12 cellular contexts compared by ENCODE assay signal in genomic region chr1:32991386-32991785, GRCh38. TPM values are rescaled to one million over a fixed set of nuclear protein-coding genes. Genes with fewer than 3 reads are reported as not detected.
DNase-seq lines count a peak whose midpoint lies in the region; ATAC-seq and TF ChIP-seq lines count a peak whose summit lies in the region.
"Had no signal": no experiment of that assay in that cellular context is flagged by ENCODE, and none has a peak within 500 bp of the region (broad histone marks: within the 10 kb centered on the region; RNA-seq: fewer than 3 reads in every experiment).

No MANE protein-coding gene starts in this region.

- no peaks in the 10 kb centered on the region for H4K20me1 ChIP-seq in PC-3 (ENCODE audit: low read length)

- intact Hi-C loops in PC-3 (cut with micrococcal nuclease): loop anchor here (5.0 kb wide), 1 partner anchor 59 kb away; no protein-coding TSS in a partner anchor
- intact Hi-C loops in esophagus muscularis mucosa (cut with DNase I): no loop called here
- intact Hi-C loops in activated naive CD4-positive, alpha-beta T cell treated with anti-CD3 and anti-CD28 coated beads for 36 hours (cut with micrococcal nuclease): loop anchor here (5.0 kb wide), 1 partner anchor 54 kb away; no protein-coding TSS in a partner anchor

- H3K4me3 ChIP-seq in PC-3 (ENCODE audit: low read length) (no peak overlapping the region), esophagus muscularis mucosa (no peak overlapping the region)

- no peaks in the 10 kb centered on the region for H3K36me3 ChIP-seq in PC-3 (ENCODE audit: low read depth, low read length)
- H3K36me3 ChIP-seq in esophagus muscularis mucosa: no peaks in the 10 kb centered on the region

- TF ChIP-seq CTCF in PC-3 (conservative IDR thresholded peaks at IDR 0.05; ENCODE audit: low read depth, low read length) (no peak), esophagus muscularis mucosa (IDR thresholded peaks at IDR 0.05) (no peak)

- no TSS peak for BruUV-seq in PC-3 (replicated peaks; lab: Mats Ljungman, UMichigan)

- CTCF ChIA-PET in PC-3 (lab: Charles Lee): no interaction called here
- CTCF ChIA-PET in activated naive CD4-positive, alpha-beta T cell treated with anti-CD3 and anti-CD28 coated beads for 36 hours (lab: Charles Lee): no interaction called here

- H3F3A ChIP-seq in PC-3 (ENCODE audit: low read length, unreplicated experiment): peaks cover 4% of the 10 kb centered on the region

- no peaks in the 10 kb centered on the region for H3K79me2 ChIP-seq in PC-3 (ENCODE audit: low read length)

- H3K27ac ChIP-seq in PC-3 (ENCODE audit: low read length): peak overlapping the region; percentile 61
- H3K27ac ChIP-seq in esophagus muscularis mucosa (replicated peaks in 1 of 4): peak overlapping the region in 3 of 4 donors; percentile 33 to 52 (median 50)

- H3K9me3 ChIP-seq in PC-3 (ENCODE audit: low read length) (no peaks in the 10 kb centered on the region), esophagus muscularis mucosa (no peaks in the 10 kb centered on the region)

- peak overlapping the region; percentile 67 for H3K27ac Mint-ChIP-seq in T-helper 2 cell treated with Interferon-gamma antibody and Interleukin-4, amounts not matched to agents 5 μg/mL and 100 μg/mL, for 36 hours
- H3K27ac Mint-ChIP-seq in stimulated activated naive B cell treated with anti-CD40 and anti-IgM and Interleukin-4, amounts not matched to agents 10 μg/mL and 1 μg/mL and 100 μg/mL, for 72 hours: peak overlapping the region; percentile 98
- H3K27ac Mint-ChIP-seq in activated naive CD4-positive, alpha-beta T cell treated with anti-CD3 and anti-CD28 coated beads for 36 hours: no peak overlapping the region

- peaks cover 7% of the 10 kb centered on the region for H3K36me3 Mint-ChIP-seq in T-helper 2 cell treated with Interferon-gamma antibody and Interleukin-4, amounts not matched to agents 5 μg/mL and 100 μg/mL, for 36 hours (ENCODE audit: low read depth)
- peaks cover 3 to 11% of the 10 kb centered on the region in 2 donors for H3K36me3 Mint-ChIP-seq in stimulated activated naive B cell treated with anti-CD40 and anti-IgM and Interleukin-4, amounts not matched to agents 10 μg/mL and 1 μg/mL and 100 μg/mL, for 72 hours
- H3K36me3 Mint-ChIP-seq in activated naive CD4-positive, alpha-beta T cell treated with anti-CD3 and anti-CD28 coated beads for 36 hours (ENCODE audit: low read depth): no peaks in the 10 kb centered on the region

- no peak overlapping the region for H3K9ac ChIP-seq in PC-3 (ENCODE audit: low read length)

- peak overlapping the region; percentile 55 for H3K4me2 ChIP-seq in PC-3 (ENCODE audit: low read length)

- DNase-seq in T-helper 2 cell treated with Interferon-gamma antibody and Interleukin-4, amounts not matched to agents 5 μg/mL and 100 μg/mL, for 36 hours (ENCODE audit: low spot score): no peak
- DNase-seq in T-helper 2 cell (no peak), PC-3 (peak; percentile 69), esophagus muscularis mucosa (ENCODE audit: extremely low spot score) (no peak), HuH-7 (ENCODE audit: low spot score) (no peak)
- no peak for DNase-seq in stimulated activated naive B cell treated with anti-CD40 and anti-IgM and Interleukin-4, amounts not matched to agents 10 μg/mL and 1 μg/mL and 100 μg/mL, for 72 hours
- no peak for DNase-seq in activated naive CD4-positive, alpha-beta T cell treated with anti-CD3 and anti-CD28 coated beads for 36 hours
- no peak for DNase-seq in activated naive CD4-positive, alpha-beta T cell treated with anti-CD3 and anti-CD28 coated beads, Interleukin-2, amount 50 U/mL, for 16 hours
- DNase-seq: 8988T; activated CD4-positive, alpha-beta T cell treated with anti-CD3 and anti-CD28 coated beads for 4 hours; SHP77 treated with DMSO at 0.1 percent for 48 hours had no signal

- no peak for TF ChIP-seq POLR2A in esophagus muscularis mucosa (IDR thresholded peaks at IDR 0.05; ENCODE audit: low read depth)

- no peak for TF ChIP-seq EP300 in esophagus muscularis mucosa (IDR thresholded peaks at IDR 0.05)

- H3K9me3 Mint-ChIP-seq in T-helper 2 cell treated with Interferon-gamma antibody and Interleukin-4, amounts not matched to agents 5 μg/mL and 100 μg/mL, for 36 hours: no peaks in the 10 kb centered on the region
- H3K9me3 Mint-ChIP-seq in stimulated activated naive B cell treated with anti-CD40 and anti-IgM and Interleukin-4, amounts not matched to agents 10 μg/mL and 1 μg/mL and 100 μg/mL, for 72 hours: no peaks in the 10 kb centered on the region
- H3K9me3 Mint-ChIP-seq in activated naive CD4-positive, alpha-beta T cell treated with anti-CD3 and anti-CD28 coated beads for 36 hours: no peaks in the 10 kb centered on the region

- H3K27me3 ChIP-seq in PC-3 (ENCODE audit: low read length) (no peaks in the 10 kb centered on the region), esophagus muscularis mucosa (no peaks in the 10 kb centered on the region)

- POLR2A ChIA-PET in PC-3 (lab: Charles Lee; ENCODE audit: unreplicated experiment): interaction anchor here (0.6 to 1.0 kb wide), 2 partner anchors 18 to 37 kb away, joined by 3 read pairs; no protein-coding TSS in a partner anchor

- H2AFZ ChIP-seq in PC-3 (ENCODE audit: low read length): no peak overlapping the region

- 87% methylated on average over 5 of the region's 5 CpGs for WGBS in esophagus muscularis mucosa

- H3K4me3 Mint-ChIP-seq in T-helper 2 cell treated with Interferon-gamma antibody and Interleukin-4, amounts not matched to agents 5 μg/mL and 100 μg/mL, for 36 hours: no peak overlapping the region
- peak overlapping the region; percentile 62 to 66 for H3K4me3 Mint-ChIP-seq in stimulated activated naive B cell treated with anti-CD40 and anti-IgM and Interleukin-4, amounts not matched to agents 10 μg/mL and 1 μg/mL and 100 μg/mL, for 72 hours
- no peak overlapping the region for H3K4me3 Mint-ChIP-seq in activated naive CD4-positive, alpha-beta T cell treated with anti-CD3 and anti-CD28 coated beads for 36 hours

- H3K4me1 Mint-ChIP-seq in T-helper 2 cell treated with Interferon-gamma antibody and Interleukin-4, amounts not matched to agents 5 μg/mL and 100 μg/mL, for 36 hours (ENCODE audit: low read depth): peaks cover 44% of the 10 kb centered on the region
- peaks cover 54 to 77% of the 10 kb centered on the region in 2 donors for H3K4me1 Mint-ChIP-seq in stimulated activated naive B cell treated with anti-CD40 and anti-IgM and Interleukin-4, amounts not matched to agents 10 μg/mL and 1 μg/mL and 100 μg/mL, for 72 hours
- peaks cover 30% of the 10 kb centered on the region for H3K4me1 Mint-ChIP-seq in activated naive CD4-positive, alpha-beta T cell treated with anti-CD3 and anti-CD28 coated beads for 36 hours (ENCODE audit: low read depth)

- no peaks in the 10 kb centered on the region for H3K9me2 ChIP-seq in PC-3 (replicated peaks; ENCODE audit: low read length)

- peak; percentile 12 for ATAC-seq in PC-3
- no peak for ATAC-seq in stimulated activated naive B cell treated with anti-CD40 and anti-IgM and Interleukin-4, amounts not matched to agents 10 μg/mL and 1 μg/mL and 100 μg/mL, for 72 hours (replicated peaks)
- ATAC-seq: sciatic nerve had no signal

- H3K27me3 Mint-ChIP-seq in T-helper 2 cell treated with Interferon-gamma antibody and Interleukin-4, amounts not matched to agents 5 μg/mL and 100 μg/mL, for 36 hours (ENCODE audit: low read depth): no peaks in the 10 kb centered on the region
- no peaks in the 10 kb centered on the region for H3K27me3 Mint-ChIP-seq in stimulated activated naive B cell treated with anti-CD40 and anti-IgM and Interleukin-4, amounts not matched to agents 10 μg/mL and 1 μg/mL and 100 μg/mL, for 72 hours
- H3K27me3 Mint-ChIP-seq in activated naive CD4-positive, alpha-beta T cell treated with anti-CD3 and anti-CD28 coated beads for 36 hours (ENCODE audit: low read depth): no peaks in the 10 kb centered on the region

- H3K4me1 ChIP-seq in PC-3 (ENCODE audit: insufficient read depth, low read length) (peaks cover 48% of the 10 kb centered on the region), esophagus muscularis mucosa (peaks cover 32 to 40% (median 39%) of the 10 kb centered on the region in 4 donors)

RNA-seq across cellular contexts. Expression of gene RNF19B, which starts 26.8 kb away (rescaled TPM):
- total RNA-seq in PC-3 (2014; rRNA removed) (17.9 and 21.3 TPM in 2 replicates), esophagus muscularis mucosa (10 to 100 TPM; 16.2 to 32.3 (median 22.7) TPM)
- total RNA-seq in activated naive CD4-positive, alpha-beta T cell treated with anti-CD3 and anti-CD28 coated beads for 36 hours: 10 to 100 TPM; 12.5 to 13.3 TPM

RNA-seq across cellular contexts. Expression of gene AK2, which starts 45.3 kb away (rescaled TPM):
- total RNA-seq in PC-3 (2014; rRNA removed) (213 and 236 TPM in 2 replicates), esophagus muscularis mucosa (100 to 1,000 TPM in 1 of 4 donors, 10 to 100 TPM in 3; 70.2 to 108 (median 80.7) TPM)
- total RNA-seq in activated naive CD4-positive, alpha-beta T cell treated with anti-CD3 and anti-CD28 coated beads for 36 hours: 100 to 1,000 TPM; 311 to 328 TPM

Comparison
In these comparisons a context has a peak if more than half of its experiments do, and no peak if none do; other contexts are left out.
1. H3K4me3 Mint-ChIP-seq: peak in stimulated activated naive B cell treated with anti-CD40 and anti-IgM and Interleukin-4, amounts not matched to agents 10 μg/mL and 1 μg/mL and 100 μg/mL, for 72 hours (2 of 2); none in T-helper 2 cell treated with Interferon-gamma antibody and Interleukin-4, amounts not matched to agents 5 μg/mL and 100 μg/mL, for 36 hours (single experiment) and activated naive CD4-positive, alpha-beta T cell treated with anti-CD3 and anti-CD28 coated beads for 36 hours (single experiment).